In genomic region chr3:64166584-64167155, GRCh38 we compare ENCODE assay signal across 1 cellular context.
TF ChIP-seq lines count a peak whose summit lies in the region.

No MANE protein-coding gene starts in this region.

TF ChIP-seq in HEK293, 187 proteins besides CTCF, POLR2A, EP300 and RAD21 (continued from another document):
- no peak for TF ChIP-seq PRDM4 (tag by site-specific recombination; IDR thresholded peaks at IDR 0.05)
- TF ChIP-seq ZNF341 (tag by site-specific recombination; IDR thresholded peaks at IDR 0.05; ENCODE audit: low read depth), result no peak
- no peak for TF ChIP-seq ZNF121 (tag by site-specific recombination; IDR thresholded peaks at IDR 0.05)
- no peak for TF ChIP-seq ZNF830 (tag by site-specific recombination; IDR thresholded peaks at IDR 0.05; ENCODE audit: low read depth)
- no peak for TF ChIP-seq ZIC2 (tag by site-specific recombination; IDR thresholded peaks at IDR 0.05)
- TF ChIP-seq ZNF16 (tag by site-specific recombination; IDR thresholded peaks at IDR 0.05; ENCODE audit: low read depth), result no peak
- no peak for TF ChIP-seq GLIS1 (tag by site-specific recombination; IDR thresholded peaks at IDR 0.05)
- no peak for TF ChIP-seq SCRT1 (tag by site-specific recombination; IDR thresholded peaks at IDR 0.05; ENCODE audit: borderline replicate concordance)
- TF ChIP-seq MZF1 (tag by site-specific recombination; IDR thresholded peaks at IDR 0.05; ENCODE audit: borderline replicate concordance), result peak; percentile 38; the same call in 1 of the 2 replicates
